Comparison of ENCODE assay signal across 2 cellular contexts in genomic region chr1:77280962-77281361, GRCh38.
TF ChIP-seq lines count a peak whose summit lies in the region.

No MANE protein-coding gene starts in this region.

TF ChIP-seq in IMR-90, 13 proteins besides CTCF, POLR2A, EP300 and RAD21:
- TF ChIP-seq MAFK (IDR thresholded peaks at IDR 0.05; ENCODE audit: low read depth, low read length) (no peak), FOS (IDR thresholded peaks at IDR 0.05; ENCODE audit: low read depth, low read length) (no peak), RFX5 (IDR thresholded peaks at IDR 0.05; ENCODE audit: low read depth, low read length) (no peak), NFE2L2 (IDR thresholded peaks at IDR 0.05; ENCODE audit: low read depth, low read length) (no peak), CEBPB (IDR thresholded peaks at IDR 0.05; ENCODE audit: low read depth, low read length) (no peak), SMC3 (IDR thresholded peaks at IDR 0.05; ENCODE audit: low read depth, low read length) (no peak), RCOR1 (IDR thresholded peaks at IDR 0.05; ENCODE audit: insufficient replicate concordance, low read length) (no peak), BHLHE40 (IDR thresholded peaks at IDR 0.05; ENCODE audit: low read depth, low read length) (no peak)

TF ChIP-seq in GM12891, 5 proteins besides CTCF, POLR2A, EP300 and RAD21:
- no peak for TF ChIP-seq PAX5 (IDR thresholded peaks at IDR 0.05; ENCODE audit: insufficient read depth, low read length, severe bottlenecking)
- no peak for TF ChIP-seq POU2F2 (IDR thresholded peaks at IDR 0.05; ENCODE audit: low read depth, low read length)
- TF ChIP-seq SPI1 (IDR thresholded peaks at IDR 0.05; ENCODE audit: low read depth, low read length) = no peak
- TF ChIP-seq POLR2AphosphoS5 (IDR thresholded peaks at IDR 0.05; ENCODE audit: low read depth, low read length) = no peak
- no peak for TF ChIP-seq TAF1 (IDR thresholded peaks at IDR 0.05; ENCODE audit: low read depth, low read length)
